9 cellular contexts compared by ENCODE assay signal in genomic region chr17:17028059-17028877, GRCh38. TPM values are rescaled to one million over a fixed set of nuclear protein-coding genes. Genes with fewer than 3 reads are reported as not detected.
DNase-seq lines count a peak whose midpoint lies in the region; TF ChIP-seq lines count a peak whose summit lies in the region.
"Had no signal": no experiment of that assay in that cellular context is flagged by ENCODE, and none has a peak within 500 bp of the region (broad histone marks: within the 10 kb centered on the region; RNA-seq: fewer than 3 reads in every experiment).

No MANE protein-coding gene starts in this region.

- no peaks in the 10 kb centered on the region for H3K9me2 ChIP-seq in MM.1S (replicated peaks; ENCODE audit: insufficient read depth, low read length)

- H3K9ac ChIP-seq in mucosa of stomach (ENCODE audit: low read length) (peak overlapping the region; percentile 29), MM.1S (ENCODE audit: low read length) (no peak overlapping the region)

- H3K27ac ChIP-seq in epithelial cell of prostate (peak overlapping the region; percentile 91), MM.1S (ENCODE audit: low read length) (no peak overlapping the region)
- H3K27ac ChIP-seq in effector memory CD4-positive, alpha-beta T cell (ENCODE audit: insufficient read depth, low read length, poor library complexity, severe bottlenecking), result no peak overlapping the region

- no peaks in the 10 kb centered on the region for H3F3A ChIP-seq in MM.1S (ENCODE audit: insufficient read depth, low read length)

- no peak overlapping the region for H3K4me3 ChIP-seq in mucosa of stomach (ENCODE audit: low read length)
- no peak overlapping the region for H3K4me3 ChIP-seq in MM.1S (ENCODE audit: low read length)
- no peak overlapping the region for H3K4me3 ChIP-seq in effector memory CD4-positive, alpha-beta T cell (ENCODE audit: insufficient read depth, low read depth, low read length, poor library complexity, severe bottlenecking)

- H3K4me1 ChIP-seq in mucosa of stomach (ENCODE audit: control insufficient read depth, insufficient read depth, low read length), result peaks cover 70% of the 10 kb centered on the region
- no peaks in the 10 kb centered on the region for H3K4me1 ChIP-seq in MM.1S (ENCODE audit: low read length)
- H3K4me1 ChIP-seq in effector memory CD4-positive, alpha-beta T cell (ENCODE audit: control insufficient read depth, insufficient read depth, low read length, poor library complexity, severe bottlenecking), result no peaks in the 10 kb centered on the region

- no peak overlapping the region for H2AFZ ChIP-seq in MM.1S (ENCODE audit: low read length)

- DNase-seq in Caki2 (ENCODE audit: low read depth), result peak; percentile 97
- peak; percentile 17 for DNase-seq in NCI-H748 treated with DMSO at 0.1 percent for 48 hours (lab: John Stamatoyannopoulos, UW)
- DNase-seq in epithelial cell of prostate (ENCODE audit: low read depth, low spot score), result peak; percentile 96
- no peak for DNase-seq in NOMO-1 treated with DMSO at 0.1 percent for 48 hours (lab: John Stamatoyannopoulos, UW; ENCODE audit: unreplicated experiment)
- no peak for DNase-seq in MM.1S
- DNase-seq in NCI-H2171 treated with DMSO at 0.1 percent for 48 hours (lab: John Stamatoyannopoulos, UW), result no peak
- no peak for DNase-seq in effector memory CD4-positive, alpha-beta T cell

- in situ Hi-C loops in Caki2 (cut with HindIII; ENCODE audit: low pct_unique_long_range_greater_than_20kb, low sequenced_read_pairs), result no loop called here

- H3K27me3 ChIP-seq in mucosa of stomach (ENCODE audit: control insufficient read depth, insufficient read depth, low read length) (no peaks in the 10 kb centered on the region), MM.1S (replicated peaks; ENCODE audit: insufficient read depth, low read length) (no peaks in the 10 kb centered on the region)
- H3K27me3 ChIP-seq in effector memory CD4-positive, alpha-beta T cell (replicated peaks; ENCODE audit: control insufficient read depth, insufficient read depth, low read length, poor library complexity, severe bottlenecking), result no peaks in the 10 kb centered on the region

- H3K79me2 ChIP-seq in MM.1S (ENCODE audit: low read length), result no peaks in the 10 kb centered on the region

- H4K20me1 ChIP-seq in MM.1S (ENCODE audit: insufficient read depth, low read length), result no peaks in the 10 kb centered on the region

- H3K36me3 ChIP-seq in mucosa of stomach (ENCODE audit: control insufficient read depth, insufficient read depth, low read length) (no peaks in the 10 kb centered on the region), MM.1S (replicated peaks; ENCODE audit: insufficient read depth, low read length) (no peaks in the 10 kb centered on the region)
- H3K36me3 ChIP-seq in effector memory CD4-positive, alpha-beta T cell (ENCODE audit: control insufficient read depth, insufficient read depth, low read length), result no peaks in the 10 kb centered on the region

- no peak for TF ChIP-seq CTCF in MM.1S (IDR thresholded peaks at IDR 0.05; ENCODE audit: low read length)

- no peaks in the 10 kb centered on the region for H3K9me3 ChIP-seq in mucosa of stomach (ENCODE audit: control insufficient read depth, low read length)
- H3K9me3 ChIP-seq in MM.1S (replicated peaks; ENCODE audit: insufficient read depth, low read length), result no peaks in the 10 kb centered on the region
- H3K9me3 ChIP-seq in effector memory CD4-positive, alpha-beta T cell (ENCODE audit: control insufficient read depth, low read length), result no peaks in the 10 kb centered on the region

- no peak overlapping the region for H3K4me2 ChIP-seq in MM.1S (ENCODE audit: low read depth, low read length)

RNA-seq across cellular contexts. Expression of gene MPRIP, which starts 14.0 kb away (rescaled TPM):
- 86.2 and 92.8 TPM in 2 replicates for total RNA-seq in Caki2 (2014; rRNA removed; shearing (Covaris generic); ENCODE audit: low replicate concordance)

RNA-seq across cellular contexts. Expression of gene TNFRSF13B, which starts 56.4 kb away (rescaled TPM):
- not detected in 2 replicates for total RNA-seq in Caki2 (2014; rRNA removed; shearing (Covaris generic); ENCODE audit: low replicate concordance)
- total RNA-seq: glomerular endothelial cell had no signal

Comparison
In these comparisons a context has a peak if more than half of its experiments do, and no peak if none do; other contexts are left out.
1. DNase-seq: peak in Caki2 (single experiment), NCI-H748 treated with DMSO at 0.1 percent for 48 hours (single experiment) and epithelial cell of prostate (single experiment); none in NOMO-1 treated with DMSO at 0.1 percent for 48 hours (single experiment), MM.1S (single experiment), NCI-H2171 treated with DMSO at 0.1 percent for 48 hours (single experiment) and effector memory CD4-positive, alpha-beta T cell (0 of 3).